Comparison of ENCODE assay signal across 29 cellular contexts in genomic region chr7:98875501-98875900, GRCh38. TPM values are rescaled to one million over a fixed set of nuclear protein-coding genes. Genes with fewer than 3 reads are reported as not detected.
"Had no signal": no experiment of that assay in that cellular context is flagged by ENCODE, and none has a peak within 500 bp of the region (broad histone marks: within the 10 kb centered on the region; RNA-seq: fewer than 3 reads in every experiment).

No MANE protein-coding gene starts in this region.

- H3K27ac Mint-ChIP-seq: activated B cell treated with CpG ODN at 0.5 μM for 24 hours; activated CD4-positive, alpha-beta T cell treated with anti-CD3 and anti-CD28 coated beads for 36 hours; activated T-cell treated with anti-CD3 and anti-CD28 coated beads, Interleukin-2, amount 50 U/mL, for 24 hours; activated T-helper 17 cell treated with anti-CD3 and anti-CD28 coated beads, Interleukin-2, amount 50 U/mL, for 72 hours; effector memory CD8-positive, alpha-beta T cell; stimulated activated memory B cell treated with anti-CD40 and anti-IgM and Interleukin-4, amounts not matched to agents 10 μg/mL and 1 μg/mL and 100 μg/mL, for 72 hours had no signal

- H3K36me3 ChIP-seq: esophagus muscularis mucosa, gastrocnemius medialis, neutrophil, ovary had no signal

- H3K36me3 Mint-ChIP-seq: stimulated activated memory B cell treated with anti-CD40 and anti-IgM and Interleukin-4, amounts not matched to agents 10 μg/mL and 1 μg/mL and 100 μg/mL, for 72 hours had no signal

- H3K4me1 Mint-ChIP-seq: activated T-helper 17 cell treated with anti-CD3 and anti-CD28 coated beads, Interleukin-2, amount 50 U/mL, for 72 hours had no signal

- ATAC-seq: activated CD4-positive, alpha-beta T cell treated with anti-CD3 and anti-CD28 coated beads for 36 hours; activated T-helper 17 cell treated with anti-CD3 and anti-CD28 coated beads, Interleukin-2, amount 50 U/mL, for 72 hours; body of pancreas; effector memory CD8-positive, alpha-beta T cell; gastrocnemius medialis; mucosa of descending colon; right cardiac atrium; stimulated activated memory B cell treated with anti-CD40 and anti-IgM and Interleukin-4, amounts not matched to agents 10 μg/mL and 1 μg/mL and 100 μg/mL, for 72 hours had no signal

- H3K9me3 Mint-ChIP-seq: activated B cell treated with CpG ODN at 0.5 μM for 24 hours; activated T-cell treated with anti-CD3 and anti-CD28 coated beads, Interleukin-2, amount 50 U/mL, for 24 hours; activated T-helper 17 cell treated with anti-CD3 and anti-CD28 coated beads, Interleukin-2, amount 50 U/mL, for 72 hours; effector memory CD8-positive, alpha-beta T cell; stimulated activated memory B cell treated with anti-CD40 and anti-IgM and Interleukin-4, amounts not matched to agents 10 μg/mL and 1 μg/mL and 100 μg/mL, for 72 hours had no signal

- H3K9me3 ChIP-seq: body of pancreas, esophagus muscularis mucosa, gastrocnemius medialis, mucosa of descending colon, neutrophil, ovary, stomach had no signal

- H3K27me3 ChIP-seq: body of pancreas, ovary had no signal

- H3K27ac ChIP-seq: body of pancreas, dorsolateral prefrontal cortex, esophagus muscularis mucosa, gastrocnemius medialis, neutrophil, ovary, skin epidermis, stomach had no signal

- H3K4me3 Mint-ChIP-seq: activated B cell treated with CpG ODN at 0.5 μM for 24 hours; activated CD4-positive, alpha-beta T cell treated with anti-CD3 and anti-CD28 coated beads for 36 hours; activated T-cell treated with anti-CD3 and anti-CD28 coated beads, Interleukin-2, amount 50 U/mL, for 24 hours; activated T-helper 17 cell treated with anti-CD3 and anti-CD28 coated beads, Interleukin-2, amount 50 U/mL, for 72 hours; effector memory CD8-positive, alpha-beta T cell; stimulated activated memory B cell treated with anti-CD40 and anti-IgM and Interleukin-4, amounts not matched to agents 10 μg/mL and 1 μg/mL and 100 μg/mL, for 72 hours had no signal

- DNase-seq: activated B cell treated with CpG ODN at 0.5 μM for 24 hours; activated CD4-positive, alpha-beta T cell treated with anti-CD3 and anti-CD28 coated beads for 36 hours; activated CD4-positive, alpha-beta T cell treated with anti-CD3 and anti-CD28 coated beads, Interleukin-2, amount 50 U/mL, for 4 hours; activated CD8-positive, alpha-beta memory T cell treated with anti-CD3 and anti-CD28 coated beads for 24 hours; activated CD8-positive, alpha-beta memory T cell treated with anti-CD3 and anti-CD28 coated beads, Interleukin-2, amount 50 U/mL, for 4 hours; activated naive CD4-positive, alpha-beta T cell; activated T-cell treated with anti-CD3 and anti-CD28 coated beads, Interleukin-2, amount 50 U/mL, for 24 hours; anterior cingulate cortex; body of pancreas; dorsolateral prefrontal cortex; effector memory CD8-positive, alpha-beta T cell; gastrocnemius medialis; hypothalamus; mucosa of descending colon; ovary; right cardiac atrium; stimulated activated CD4-positive, alpha-beta T cell treated with anti-CD3 and anti-CD28 coated beads, Interleukin-15, amount 100 ng/mL, for 24 hours; stomach; T-helper 9 cell; trophoblast cell had no signal

- H3K4me3 ChIP-seq: body of pancreas, dorsolateral prefrontal cortex, esophagus muscularis mucosa, gastrocnemius medialis, mucosa of descending colon, ovary, skin epidermis, stomach had no signal

- H3K27me3 Mint-ChIP-seq: activated T-helper 17 cell treated with anti-CD3 and anti-CD28 coated beads, Interleukin-2, amount 50 U/mL, for 72 hours; stimulated activated memory B cell treated with anti-CD40 and anti-IgM and Interleukin-4, amounts not matched to agents 10 μg/mL and 1 μg/mL and 100 μg/mL, for 72 hours had no signal

RNA-seq across cellular contexts. Expression of gene TMEM130, which starts 5.7 kb away (rescaled TPM):
- total RNA-seq: activated T-helper 17 cell treated with anti-CD3 and anti-CD28 coated beads, Interleukin-2, amount 50 U/mL, for 72 hours; gastrocnemius medialis; liver; pulmonary artery endothelial cell; SK-MEL-5; T-helper 1 cell treated with Interleukin-12 subunit alpha and Interleukin-12 subunit beta and Interleukin-4 antibody, amounts not matched to agents 30 ng/mL and 1 ng/mL, for 36 hours had no signal
- polyA plus RNA-seq: liver had no signal
